In the genomic region with DNA sequence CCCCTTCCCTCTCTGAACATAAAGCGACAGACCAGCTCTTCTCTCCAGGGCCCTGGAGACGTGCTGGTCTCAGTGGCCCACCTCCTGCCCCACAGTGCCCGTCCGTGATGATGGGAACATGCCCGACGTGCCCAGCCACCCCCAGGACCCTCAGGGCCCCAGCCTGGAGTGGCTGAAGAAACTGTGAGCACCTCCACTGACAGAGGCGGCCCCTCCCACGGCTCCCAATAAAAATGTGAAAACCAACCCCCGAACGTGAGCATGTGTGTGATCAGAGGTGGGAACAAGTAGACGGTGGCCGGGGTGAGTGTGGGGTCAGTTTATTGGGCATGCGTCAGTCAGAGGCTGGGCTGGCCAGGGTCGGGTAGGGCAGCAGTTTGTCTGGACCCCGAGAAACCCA, we compare ENCODE assay signal across 21 cellular contexts. TPM values are rescaled to one million over a fixed set of nuclear protein-coding genes. Genes with fewer than 3 reads are reported as not detected.
DNase-seq lines count a peak whose midpoint lies in the region; ATAC-seq and TF ChIP-seq lines count a peak whose summit lies in the region.
"Had no signal": no experiment of that assay in that cellular context is flagged by ENCODE, and none has a peak within 500 bp of the region (broad histone marks: within the 10 kb centered on the region; RNA-seq: fewer than 3 reads in every experiment).

No MANE protein-coding gene starts in this region.

- peaks cover 13% of the 10 kb centered on the region for H3K4me1 Mint-ChIP-seq in activated CD4-positive, alpha-beta memory T cell treated with anti-CD3 and anti-CD28 coated beads for 36 hours (ENCODE audit: low read depth)
- H3K4me1 Mint-ChIP-seq in activated CD4-positive, alpha-beta memory T cell treated with anti-CD3 and anti-CD28 coated beads, Interleukin-2, amount 10 ng/mL, durations not matched to agents 7 days and 5 days = peaks cover 34% of the 10 kb centered on the region
- H3K4me1 Mint-ChIP-seq in Calu3 (ENCODE audit: low read depth, unreplicated experiment) = peaks cover 7% of the 10 kb centered on the region

- DNase-seq in activated CD4-positive, alpha-beta memory T cell treated with anti-CD3 and anti-CD28 coated beads for 36 hours = peak; percentile 3
- DNase-seq in activated CD4-positive, alpha-beta memory T cell treated with anti-CD3 and anti-CD28 coated beads, Interleukin-2, amount 10 ng/mL, durations not matched to agents 7 days and 5 days = no peak
- DNase-seq in Calu3 = no peak
- no peak for DNase-seq in RWPE1 (ENCODE audit: low spot score)
- peak; percentile 37 for DNase-seq in lower lobe of right lung
- no peak for DNase-seq in NCI-H1105 (lab: John Stamatoyannopoulos, UW)
- DNase-seq in NCI-H2081 (lab: John Stamatoyannopoulos, UW) = no peak
- DNase-seq: CD8-positive, alpha-beta T cell; DND-41; GM23248; NCI-H1092; NCI-H1694; NCI-H2107; NCI-H2227 treated with DMSO at 0.1 percent for 48 hours; NCI-H524; PC-9 had no signal

- H3K36me3 Mint-ChIP-seq in activated CD4-positive, alpha-beta memory T cell treated with anti-CD3 and anti-CD28 coated beads for 36 hours = peaks cover 38% of the 10 kb centered on the region
- H3K36me3 Mint-ChIP-seq in activated CD4-positive, alpha-beta memory T cell treated with anti-CD3 and anti-CD28 coated beads, Interleukin-2, amount 10 ng/mL, durations not matched to agents 7 days and 5 days (ENCODE audit: low read depth) = peaks cover 50% of the 10 kb centered on the region
- peaks cover 66% of the 10 kb centered on the region for H3K36me3 Mint-ChIP-seq in Calu3 (ENCODE audit: insufficient read depth, unreplicated experiment)

- BruUV-seq in Calu3 (replicated peaks; lab: Mats Ljungman, UMichigan) = no TSS peak

- H3K27me3 ChIP-seq in lower lobe of right lung (ENCODE audit: low read depth) = no peaks in the 10 kb centered on the region
- H3K27me3 ChIP-seq: BLaER1 had no signal

- intact Hi-C loops in activated CD4-positive, alpha-beta memory T cell treated with anti-CD3 and anti-CD28 coated beads for 36 hours (cut with micrococcal nuclease) = no loop called here
- intact Hi-C loops in Calu3 (cut with micrococcal nuclease; ENCODE audit: unreplicated experiment) (no loop called here), lower lobe of right lung (cut with DNase I) (no loop called here)

- TF ChIP-seq CTCF in Calu3 (IDR thresholded peaks at IDR 0.05; ENCODE audit: unreplicated experiment) = no peak
- TF ChIP-seq CTCF in RWPE1 (conservative IDR thresholded peaks at IDR 0.05; ENCODE audit: low read depth) = no peak
- no peak for TF ChIP-seq CTCF in lower lobe of right lung (IDR thresholded peaks at IDR 0.05)

- H3K4me1 ChIP-seq in lower lobe of right lung = peaks cover 11% of the 10 kb centered on the region

- no peaks in the 10 kb centered on the region for H3K9me3 ChIP-seq in lower lobe of right lung
- H3K9me3 ChIP-seq: BLaER1 had no signal

- no peaks in the 10 kb centered on the region for H3K27me3 Mint-ChIP-seq in activated CD4-positive, alpha-beta memory T cell treated with anti-CD3 and anti-CD28 coated beads for 36 hours
- no peaks in the 10 kb centered on the region for H3K27me3 Mint-ChIP-seq in activated CD4-positive, alpha-beta memory T cell treated with anti-CD3 and anti-CD28 coated beads, Interleukin-2, amount 10 ng/mL, durations not matched to agents 7 days and 5 days
- H3K27me3 Mint-ChIP-seq in Calu3 (ENCODE audit: unreplicated experiment) = no peaks in the 10 kb centered on the region

- no peak overlapping the region for H3K27ac Mint-ChIP-seq in activated CD4-positive, alpha-beta memory T cell treated with anti-CD3 and anti-CD28 coated beads for 36 hours
- no peak overlapping the region for H3K27ac Mint-ChIP-seq in activated CD4-positive, alpha-beta memory T cell treated with anti-CD3 and anti-CD28 coated beads, Interleukin-2, amount 10 ng/mL, durations not matched to agents 7 days and 5 days
- H3K27ac Mint-ChIP-seq in Calu3 (ENCODE audit: unreplicated experiment) = peak overlapping the region; percentile 2
- H3K27ac Mint-ChIP-seq: CD8-positive, alpha-beta T cell had no signal

- no peak for ATAC-seq in lower lobe of right lung
- no peak for ATAC-seq in GM18867 (IDR thresholded peaks at IDR 0.05; ENCODE audit: unreplicated experiment)
- ATAC-seq: CD8-positive, alpha-beta T cell; GM12878 had no signal

- peak overlapping the region; percentile 16 for H3K27ac ChIP-seq in RWPE1
- H3K27ac ChIP-seq in lower lobe of right lung = no peak overlapping the region
- H3K27ac ChIP-seq: BLaER1, GM23248, PC-9 had no signal

- POLR2A ChIA-PET in activated CD4-positive, alpha-beta memory T cell treated with anti-CD3 and anti-CD28 coated beads for 36 hours (lab: Charles Lee) = no interaction called here
- POLR2A ChIA-PET in activated CD4-positive, alpha-beta memory T cell treated with anti-CD3 and anti-CD28 coated beads, Interleukin-2, amount 10 ng/mL, durations not matched to agents 7 days and 5 days (lab: Charles Lee) = interaction anchor here (1.0 kb wide), 1 partner anchor 8 kb away, joined by 4 read pairs; the partner anchor contains the start of genes PRPF31 and TFPT
- POLR2A ChIA-PET in RWPE1 (lab: Yijun Ruan, JAX; ENCODE audit: low non-redundant PET) = interaction anchor here (0.6 kb wide), 1 partner anchor 11 kb away, joined by 5 read pairs; no protein-coding TSS in a partner anchor

- H3K4me3 Mint-ChIP-seq in activated CD4-positive, alpha-beta memory T cell treated with anti-CD3 and anti-CD28 coated beads for 36 hours = no peak overlapping the region
- H3K4me3 Mint-ChIP-seq in activated CD4-positive, alpha-beta memory T cell treated with anti-CD3 and anti-CD28 coated beads, Interleukin-2, amount 10 ng/mL, durations not matched to agents 7 days and 5 days = no peak overlapping the region
- no peak overlapping the region for H3K4me3 Mint-ChIP-seq in Calu3 (ENCODE audit: low read depth, unreplicated experiment)
- H3K4me3 Mint-ChIP-seq: CD8-positive, alpha-beta T cell had no signal

- no peak overlapping the region for H3K4me3 ChIP-seq in lower lobe of right lung
- H3K4me3 ChIP-seq: BLaER1, GM12878, GM23248, PC-9 had no signal

- no peaks in the 10 kb centered on the region for H3K9me3 Mint-ChIP-seq in activated CD4-positive, alpha-beta memory T cell treated with anti-CD3 and anti-CD28 coated beads for 36 hours
- H3K9me3 Mint-ChIP-seq in activated CD4-positive, alpha-beta memory T cell treated with anti-CD3 and anti-CD28 coated beads, Interleukin-2, amount 10 ng/mL, durations not matched to agents 7 days and 5 days = no peaks in the 10 kb centered on the region
- no peaks in the 10 kb centered on the region for H3K9me3 Mint-ChIP-seq in Calu3 (ENCODE audit: low read depth, unreplicated experiment)
- H3K9me3 Mint-ChIP-seq: CD8-positive, alpha-beta T cell had no signal

- CTCF ChIA-PET in activated CD4-positive, alpha-beta memory T cell treated with anti-CD3 and anti-CD28 coated beads for 36 hours (lab: Charles Lee) = no interaction called here
- CTCF ChIA-PET in activated CD4-positive, alpha-beta memory T cell treated with anti-CD3 and anti-CD28 coated beads, Interleukin-2, amount 10 ng/mL, durations not matched to agents 7 days and 5 days (lab: Charles Lee) = no interaction called here
- CTCF ChIA-PET in Calu3 (lab: Charles Lee) = no interaction called here
- CTCF ChIA-PET in RWPE1 (lab: Yijun Ruan, JAX) = no interaction called here

- H3K36me3 ChIP-seq in lower lobe of right lung = peaks cover 60% of the 10 kb centered on the region

RNA-seq across cellular contexts. Expression of gene NDUFA3, which starts 4.1 kb away (rescaled TPM):
- total RNA-seq in activated CD4-positive, alpha-beta memory T cell treated with anti-CD3 and anti-CD28 coated beads for 36 hours = 100 to 1,000 TPM; 106 to 113 TPM
- total RNA-seq in activated CD4-positive, alpha-beta memory T cell treated with anti-CD3 and anti-CD28 coated beads, Interleukin-2, amount 10 ng/mL, durations not matched to agents 7 days and 5 days = 100 to 1,000 TPM; 115 to 116 TPM
- total RNA-seq in Calu3 (2022) = 228 and 255 TPM in 2 replicates
- total RNA-seq in lower lobe of right lung = 119 TPM

RNA-seq across cellular contexts. Expression of gene OSCAR, which starts 6.1 kb away (rescaled TPM):
- total RNA-seq in activated CD4-positive, alpha-beta memory T cell treated with anti-CD3 and anti-CD28 coated beads for 36 hours = under 1 TPM; 0.29 to 0.59 TPM
- total RNA-seq in activated CD4-positive, alpha-beta memory T cell treated with anti-CD3 and anti-CD28 coated beads, Interleukin-2, amount 10 ng/mL, durations not matched to agents 7 days and 5 days = under 1 TPM in 1 of 2 experiments, not detected in 1; 0.40 TPM
- 0.54 and 0.64 TPM in 2 replicates for total RNA-seq in Calu3 (2022)
- 77.8 TPM for total RNA-seq in lower lobe of right lung
- total RNA-seq: A172, GM12878 had no signal

RNA-seq across cellular contexts. Expression of gene TFPT, which starts 8.7 kb away (rescaled TPM):
- total RNA-seq in activated CD4-positive, alpha-beta memory T cell treated with anti-CD3 and anti-CD28 coated beads for 36 hours = 10 to 100 TPM; 27.1 to 31.6 TPM
- 10 to 100 TPM; 44.4 to 47.1 TPM for total RNA-seq in activated CD4-positive, alpha-beta memory T cell treated with anti-CD3 and anti-CD28 coated beads, Interleukin-2, amount 10 ng/mL, durations not matched to agents 7 days and 5 days
- total RNA-seq in Calu3 (2022) (30.8 and 34.2 TPM in 2 replicates), lower lobe of right lung (22.1 TPM)

RNA-seq across cellular contexts. Expression of gene PRPF31, which starts 8.8 kb away (rescaled TPM):
- 10 to 100 TPM; 74.4 to 74.6 TPM for total RNA-seq in activated CD4-positive, alpha-beta memory T cell treated with anti-CD3 and anti-CD28 coated beads for 36 hours
- 10 to 100 TPM; 53.5 to 55.0 TPM for total RNA-seq in activated CD4-positive, alpha-beta memory T cell treated with anti-CD3 and anti-CD28 coated beads, Interleukin-2, amount 10 ng/mL, durations not matched to agents 7 days and 5 days
- total RNA-seq in Calu3 (2022) = 106 TPM in 2 replicates
- 43.5 TPM for total RNA-seq in lower lobe of right lung

RNA-seq across cellular contexts. Expression of gene TARM1, which starts 25.6 kb away (rescaled TPM):
- not detected for total RNA-seq in activated CD4-positive, alpha-beta memory T cell treated with anti-CD3 and anti-CD28 coated beads for 36 hours
- total RNA-seq in activated CD4-positive, alpha-beta memory T cell treated with anti-CD3 and anti-CD28 coated beads, Interleukin-2, amount 10 ng/mL, durations not matched to agents 7 days and 5 days = not detected
- total RNA-seq in Calu3 (2022) (not detected in 2 replicates), lower lobe of right lung (not detected)
- total RNA-seq: A172; CD8-positive, alpha-beta T cell; GM12878; GM23248; MCF 10A; PC-9 had no signal

Comparison
In these comparisons a context has a peak if more than half of its experiments do, and no peak if none do; other contexts are left out.
1. DNase-seq: peak in activated CD4-positive, alpha-beta memory T cell treated with anti-CD3 and anti-CD28 coated beads for 36 hours (single experiment) and lower lobe of right lung (single experiment); none in activated CD4-positive, alpha-beta memory T cell treated with anti-CD3 and anti-CD28 coated beads, Interleukin-2, amount 10 ng/mL, durations not matched to agents 7 days and 5 days (single experiment), Calu3 (single experiment), RWPE1 (single experiment), NCI-H1105 (single experiment) and NCI-H2081 (0 of 2).
2. RNA of gene OSCAR, which starts 6.1 kb away (total RNA-seq): 77.8 TPM in lower lobe of right lung (single experiment); 0.29 to 0.59 TPM in activated CD4-positive, alpha-beta memory T cell treated with anti-CD3 and anti-CD28 coated beads for 36 hours, 0.54 to 0.64 TPM in Calu3 and 0.40 TPM in activated CD4-positive, alpha-beta memory T cell treated with anti-CD3 and anti-CD28 coated beads, Interleukin-2, amount 10 ng/mL, durations not matched to agents 7 days and 5 days; every median in the first group is over 10 times any median in the second.